Comparison of ENCODE assay signal across 21 cellular contexts in genomic region chr4:61838072-61838471, GRCh38.
"Had no signal": no experiment of that assay in that cellular context is flagged by ENCODE, and none has a peak within 500 bp of the region (broad histone marks: within the 10 kb centered on the region; RNA-seq: fewer than 3 reads in every experiment).

No MANE protein-coding gene starts in this region.

- H3K4me1 Mint-ChIP-seq: immature natural killer cell; memory B cell; naive B cell; nephron progenitor cell; stimulated activated naive B cell treated with anti-CD40 and anti-IgM and Interleukin-4, amounts not matched to agents 10 μg/mL and 1 μg/mL and 100 μg/mL, for 72 hours; stimulated activated naive CD8-positive, alpha-beta T cell treated with anti-CD3 and anti-CD28 coated beads, Interleukin-15, amount 100 ng/mL, for 72 hours had no signal

- H3K27ac ChIP-seq: gastrocnemius medialis, left lung, lower lobe of right lung, neutrophil, right atrium auricular region, sigmoid colon, skin epidermis, testis, tibial nerve, upper lobe of right lung had no signal

- H3K4me3 ChIP-seq: gastrocnemius medialis, left lung, lower lobe of right lung, right atrium auricular region, sigmoid colon, skin epidermis, testis, tibial nerve, upper lobe of right lung had no signal

- ATAC-seq: esophagus mucosa; gastrocnemius medialis; left lung; lower lobe of right lung; stimulated activated naive B cell treated with anti-CD40 and anti-IgM and Interleukin-4, amounts not matched to agents 10 μg/mL and 1 μg/mL and 100 μg/mL, for 72 hours; stimulated activated naive CD8-positive, alpha-beta T cell treated with anti-CD3 and anti-CD28 coated beads, Interleukin-15, amount 100 ng/mL, for 72 hours; upper lobe of right lung had no signal

- H3K9me3 ChIP-seq: gastrocnemius medialis, left lung, lower lobe of right lung, neutrophil, right atrium auricular region, sigmoid colon, testis, tibial nerve, upper lobe of right lung had no signal

- H3K36me3 Mint-ChIP-seq: memory B cell; naive B cell; stimulated activated naive B cell treated with anti-CD40 and anti-IgM and Interleukin-4, amounts not matched to agents 10 μg/mL and 1 μg/mL and 100 μg/mL, for 72 hours had no signal

- H3K27me3 ChIP-seq: gastrocnemius medialis, left lung, neutrophil, right atrium auricular region, sigmoid colon, testis, tibial nerve, upper lobe of right lung had no signal

- H3K27me3 Mint-ChIP-seq: memory B cell; naive B cell; stimulated activated naive B cell treated with anti-CD40 and anti-IgM and Interleukin-4, amounts not matched to agents 10 μg/mL and 1 μg/mL and 100 μg/mL, for 72 hours; stimulated activated naive CD8-positive, alpha-beta T cell treated with anti-CD3 and anti-CD28 coated beads, Interleukin-15, amount 100 ng/mL, for 72 hours had no signal

- H3K36me3 ChIP-seq: gastrocnemius medialis, left lung, lower lobe of right lung, neutrophil, right atrium auricular region, sigmoid colon, tibial nerve, upper lobe of right lung had no signal

- H3K4me1 ChIP-seq: gastrocnemius medialis, left lung, lower lobe of right lung, right atrium auricular region, sigmoid colon, testis, tibial nerve, upper lobe of right lung had no signal

- H3K27ac Mint-ChIP-seq: immature natural killer cell; memory B cell; naive B cell; nephron progenitor cell; stimulated activated naive B cell treated with anti-CD40 and anti-IgM and Interleukin-4, amounts not matched to agents 10 μg/mL and 1 μg/mL and 100 μg/mL, for 72 hours; stimulated activated naive CD8-positive, alpha-beta T cell treated with anti-CD3 and anti-CD28 coated beads, Interleukin-15, amount 100 ng/mL, for 72 hours had no signal

- H3K9me3 Mint-ChIP-seq: nephron progenitor cell had no signal

- DNase-seq: effector memory CD4-positive, alpha-beta T cell; gastrocnemius medialis; immature natural killer cell; left lung; lower lobe of right lung; naive B cell; nephron progenitor cell; posterior cingulate gyrus; sigmoid colon; stimulated activated CD4-positive, alpha-beta T cell treated with anti-CD3 and anti-CD28 coated beads, Interleukin-2, amount 100 ng/mL, for 24 hours; stimulated activated CD4-positive, alpha-beta T cell treated with anti-CD3 and anti-CD28 coated beads, Interleukin-4, amount 100 ng/mL, for 4 hours; stimulated activated naive B cell treated with anti-CD40 and anti-IgM and Interleukin-4, amounts not matched to agents 10 μg/mL and 1 μg/mL and 100 μg/mL, for 72 hours; stimulated activated naive CD8-positive, alpha-beta T cell treated with anti-CD3 and anti-CD28 coated beads, Interleukin-15, amount 100 ng/mL, for 72 hours; testis; upper lobe of right lung had no signal

- H3K4me3 Mint-ChIP-seq: immature natural killer cell; memory B cell; naive B cell; nephron progenitor cell; stimulated activated naive B cell treated with anti-CD40 and anti-IgM and Interleukin-4, amounts not matched to agents 10 μg/mL and 1 μg/mL and 100 μg/mL, for 72 hours; stimulated activated naive CD8-positive, alpha-beta T cell treated with anti-CD3 and anti-CD28 coated beads, Interleukin-15, amount 100 ng/mL, for 72 hours had no signal
